10 cellular contexts compared by ENCODE assay signal in genomic region chr15:29674661-29675533, GRCh38.
DNase-seq lines count a peak whose midpoint lies in the region; ATAC-seq, FAIRE-seq and TF ChIP-seq lines count a peak whose summit lies in the region.
"Had no signal": no experiment of that assay in that cellular context is flagged by ENCODE, and none has a peak within 500 bp of the region (broad histone marks: within the 10 kb centered on the region; RNA-seq: fewer than 3 reads in every experiment).

No MANE protein-coding gene starts in this region.

- no peaks in the 10 kb centered on the region for H3K79me2 ChIP-seq in HepG2 (ENCODE audit: insufficient read depth, low read length)

- H3K9me3 Mint-ChIP-seq in activated CD4-positive, alpha-beta T cell treated with anti-CD3 and anti-CD28 coated beads for 36 hours (ENCODE audit: low read depth), result no peaks in the 10 kb centered on the region
- H3K9me3 Mint-ChIP-seq in activated CD4-positive, alpha-beta T cell treated with anti-CD3 and anti-CD28 coated beads, Interleukin-2, amount 10 ng/mL, durations not matched to agents 24 days and 14 days, result no peaks in the 10 kb centered on the region
- H3K9me3 Mint-ChIP-seq in type B pancreatic cell (peaks cover 7% of the 10 kb centered on the region), T-cell (no peaks in the 10 kb centered on the region)
- H3K9me3 Mint-ChIP-seq: CD4-positive, alpha-beta T cell had no signal

- in situ Hi-C loops in HepG2 (cut with HindIII; ENCODE audit: extremely low pct_ligation_motif_present, low pct_unique_long_range_greater_than_20kb), result loop anchor here (5.0 to 25.0 kb wide), 2 partner anchors 247 to 387 kb away; no protein-coding TSS in a partner anchor

- H3K4me1 ChIP-seq in colonic mucosa, result peaks cover 10% of the 10 kb centered on the region
- peaks cover 26% of the 10 kb centered on the region for H3K4me1 ChIP-seq in HepG2 (ENCODE audit: insufficient read depth, low read length)

- POLR2A ChIA-PET in activated CD4-positive, alpha-beta T cell treated with anti-CD3 and anti-CD28 coated beads for 36 hours (lab: Charles Lee), result no interaction called here
- POLR2A ChIA-PET in HepG2 (lab: Yijun Ruan, JAX) (no interaction called here), T-cell (lab: Charles Lee) (no interaction called here)

- DNase-seq in activated CD4-positive, alpha-beta T cell treated with anti-CD3 and anti-CD28 coated beads for 36 hours, result peak; percentile 14
- no peak for DNase-seq in activated CD4-positive, alpha-beta T cell treated with anti-CD3 and anti-CD28 coated beads, Interleukin-2, amount 10 ng/mL, durations not matched to agents 24 days and 14 days
- DNase-seq in colonic mucosa, result peak; percentile 86
- peak; percentile 46 for DNase-seq in HepG2 (ENCODE audit: low spot score)
- DNase-seq in type B pancreatic cell (ENCODE audit: extremely low spot score, unreplicated experiment), result peak; percentile 81
- no peak for DNase-seq in T-cell
- DNase-seq in activated CD4-positive, CD25-positive, alpha-beta regulatory T cell treated with anti-CD3 and anti-CD28 coated beads, Interleukin-2, amount 50 U/mL, for 72 hours, result no peak
- DNase-seq: CD4-positive, alpha-beta T cell had no signal

- intact Hi-C loops in activated CD4-positive, alpha-beta T cell treated with anti-CD3 and anti-CD28 coated beads for 36 hours (cut with DNase I, micrococcal nuclease), result no loop called here
- intact Hi-C loops in activated CD4-positive, alpha-beta T cell treated with anti-CD3 and anti-CD28 coated beads, Interleukin-2, amount 10 ng/mL, durations not matched to agents 24 days and 14 days (cut with micrococcal nuclease), result no loop called here
- intact Hi-C loops in colonic mucosa (cut with DNase I), result no loop called here
- intact Hi-C loops in HepG2 (cut with micrococcal nuclease; ENCODE audit: unreplicated experiment), result no loop called here

- H3K4me3 ChIP-seq in colonic mucosa (peak overlapping the region; percentile 44), HepG2 (replicated peaks in 1 of 3; ENCODE audit: insufficient read depth in 1 of 3, low read depth in 2 of 3, low read length in 3 of 3) (peak overlapping the region; percentile 37 to 74 (median 63); a peak in 4 of 6 replicates)

- WGBS in HepG2 (ENCODE audit: low lambda C conversion rate), result under 1% methylated on average over 18 of the region's 74 CpGs

- no peak for FAIRE-seq in HepG2 (lab: Jason Lieb, UNC)
- FAIRE-seq: endometrium had no signal

- no peak for TF ChIP-seq POLR2A in HepG2 (IDR thresholded peaks at IDR 0.05; ENCODE audit: insufficient read depth in 1 of 2, low read depth in 2 of 2, low read length in 2 of 2)

- no peak for ATAC-seq in activated CD4-positive, alpha-beta T cell treated with anti-CD3 and anti-CD28 coated beads for 36 hours
- ATAC-seq in HepG2 (peak; percentile 87), T-cell (replicated peaks in 1 of 4) (no peak), GM19452 (IDR thresholded peaks at IDR 0.05; ENCODE audit: unreplicated experiment) (no peak)

- H3K27ac Mint-ChIP-seq in activated CD4-positive, alpha-beta T cell treated with anti-CD3 and anti-CD28 coated beads for 36 hours, result no peak overlapping the region
- no peak overlapping the region for H3K27ac Mint-ChIP-seq in activated CD4-positive, alpha-beta T cell treated with anti-CD3 and anti-CD28 coated beads, Interleukin-2, amount 10 ng/mL, durations not matched to agents 24 days and 14 days
- H3K27ac Mint-ChIP-seq in type B pancreatic cell (no peak overlapping the region), T-cell (no peak overlapping the region)
- H3K27ac Mint-ChIP-seq: CD4-positive, alpha-beta T cell had no signal

- TF ChIP-seq CTCF in colonic mucosa (IDR thresholded peaks at IDR 0.05) (no peak), HepG2 (CRISPR knock-in tag; IDR thresholded peaks at IDR 0.05) (no peak), type B pancreatic cell (conservative IDR thresholded peaks at IDR 0.05) (no peak)

- H3K4me1 Mint-ChIP-seq in activated CD4-positive, alpha-beta T cell treated with anti-CD3 and anti-CD28 coated beads for 36 hours, result no peaks in the 10 kb centered on the region
- H3K4me1 Mint-ChIP-seq in activated CD4-positive, alpha-beta T cell treated with anti-CD3 and anti-CD28 coated beads, Interleukin-2, amount 10 ng/mL, durations not matched to agents 24 days and 14 days, result no peaks in the 10 kb centered on the region
- peaks cover 29% of the 10 kb centered on the region for H3K4me1 Mint-ChIP-seq in type B pancreatic cell (ENCODE audit: unreplicated experiment)
- H3K4me1 Mint-ChIP-seq in T-cell, result no peaks in the 10 kb centered on the region

- H3K9me3 ChIP-seq in colonic mucosa, result no peaks in the 10 kb centered on the region
- no peaks in the 10 kb centered on the region for H3K9me3 ChIP-seq in HepG2 (ENCODE audit: low read length)

- H3K9ac ChIP-seq in colonic mucosa (ENCODE audit: low read depth in 2 of 2, low read length in 2 of 2) (peak overlapping the region; percentile 58 to 63), HepG2 (ENCODE audit: insufficient read depth, low read depth, low read length) (peak overlapping the region; percentile 52; the same call in 1 of the 2 replicates)

- CTCF ChIA-PET in activated CD4-positive, alpha-beta T cell treated with anti-CD3 and anti-CD28 coated beads for 36 hours (lab: Charles Lee), result interaction anchor here (0.6 kb wide), 1 partner anchor 182 kb away, joined by 3 read pairs; no protein-coding TSS in a partner anchor
- CTCF ChIA-PET in HepG2 (lab: Yijun Ruan, JAX; ENCODE audit: low intra/inter-chr PET ratio, low total read pairs), result no interaction called here
- CTCF ChIA-PET in T-cell (lab: Charles Lee), result no interaction called here

- BruUV-seq in HepG2 (replicated peaks; lab: Mats Ljungman, UMichigan), result no TSS peak

- H4K20me1 ChIP-seq in HepG2 (ENCODE audit: insufficient read depth, low read length), result no peaks in the 10 kb centered on the region

- no peaks in the 10 kb centered on the region for H3K36me3 Mint-ChIP-seq in activated CD4-positive, alpha-beta T cell treated with anti-CD3 and anti-CD28 coated beads for 36 hours (ENCODE audit: low read depth)
- H3K36me3 Mint-ChIP-seq in activated CD4-positive, alpha-beta T cell treated with anti-CD3 and anti-CD28 coated beads, Interleukin-2, amount 10 ng/mL, durations not matched to agents 24 days and 14 days (ENCODE audit: low read depth), result no peaks in the 10 kb centered on the region
- H3K36me3 Mint-ChIP-seq in type B pancreatic cell (no peaks in the 10 kb centered on the region), T-cell (no peaks in the 10 kb centered on the region)

- H3K36me3 ChIP-seq in colonic mucosa (no peaks in the 10 kb centered on the region), HepG2 (replicated peaks in 1 of 2; ENCODE audit: control insufficient read depth in 1 of 2, insufficient read depth in 2 of 2, low read length in 2 of 2) (no peaks in the 10 kb centered on the region)

- no peak for TF ChIP-seq EP300 in HepG2 (IDR thresholded peaks at IDR 0.05; ENCODE audit: low read depth in 2 of 2, low read length in 2 of 2)
- TF ChIP-seq EP300 in HepG2 (CRISPR knock-in tag; IDR thresholded peaks at IDR 0.05; ENCODE audit: borderline replicate concordance), result no peak

- no peak overlapping the region for H3K4me3 Mint-ChIP-seq in activated CD4-positive, alpha-beta T cell treated with anti-CD3 and anti-CD28 coated beads for 36 hours
- no peak overlapping the region for H3K4me3 Mint-ChIP-seq in activated CD4-positive, alpha-beta T cell treated with anti-CD3 and anti-CD28 coated beads, Interleukin-2, amount 10 ng/mL, durations not matched to agents 24 days and 14 days
- H3K4me3 Mint-ChIP-seq in type B pancreatic cell (peak overlapping the region; percentile 81), T-cell (no peak overlapping the region)
- H3K4me3 Mint-ChIP-seq: CD4-positive, alpha-beta T cell had no signal

- H3K27me3 Mint-ChIP-seq in activated CD4-positive, alpha-beta T cell treated with anti-CD3 and anti-CD28 coated beads for 36 hours, result peaks cover 37% of the 10 kb centered on the region
- peaks cover 25% of the 10 kb centered on the region for H3K27me3 Mint-ChIP-seq in activated CD4-positive, alpha-beta T cell treated with anti-CD3 and anti-CD28 coated beads, Interleukin-2, amount 10 ng/mL, durations not matched to agents 24 days and 14 days
- peaks cover 25% of the 10 kb centered on the region for H3K27me3 Mint-ChIP-seq in type B pancreatic cell
- peaks cover 35 to 40% of the 10 kb centered on the region in 2 donors for H3K27me3 Mint-ChIP-seq in T-cell

- no peak for TF ChIP-seq RAD21 in HepG2 (CRISPR knock-in tag; IDR thresholded peaks at IDR 0.05)

- peak overlapping the region; percentile 83 for H3K4me2 ChIP-seq in HepG2 (ENCODE audit: low read depth, low read length)

- no peak overlapping the region for H2AFZ ChIP-seq in HepG2 (ENCODE audit: low read length)

- H3K27ac ChIP-seq in colonic mucosa, result no peak overlapping the region
- no peak overlapping the region for H3K27ac ChIP-seq in HepG2 (ENCODE audit: extremely low read length, insufficient read depth, low read length)

- no peaks in the 10 kb centered on the region for H3K27me3 ChIP-seq in colonic mucosa
- H3K27me3 ChIP-seq in HepG2 (ENCODE audit: control insufficient read depth in 1 of 2, insufficient read depth in 2 of 2, low read length in 2 of 2), result peaks cover 0 to 3% of the 10 kb centered on the region in 2 experiments; a peak in 2 of 5 replicates

TF ChIP-seq in HepG2, 621 proteins besides CTCF, POLR2A, EP300 and RAD21 (continues in another document):
- TF ChIP-seq ZBTB10 (CRISPR knock-in tag; IDR thresholded peaks at IDR 0.05; ENCODE audit: borderline replicate concordance), result no peak
- TF ChIP-seq ZNF329 (CRISPR knock-in tag; IDR thresholded peaks at IDR 0.05; ENCODE audit: low read depth), result no peak

Comparison
In these comparisons a context has a peak if more than half of its experiments do, and no peak if none do; other contexts are left out.
1. DNase-seq: peak in activated CD4-positive, alpha-beta T cell treated with anti-CD3 and anti-CD28 coated beads for 36 hours (single experiment), colonic mucosa (single experiment), HepG2 (single experiment) and type B pancreatic cell (single experiment); none in activated CD4-positive, alpha-beta T cell treated with anti-CD3 and anti-CD28 coated beads, Interleukin-2, amount 10 ng/mL, durations not matched to agents 24 days and 14 days (single experiment), T-cell (0 of 34) and activated CD4-positive, CD25-positive, alpha-beta regulatory T cell treated with anti-CD3 and anti-CD28 coated beads, Interleukin-2, amount 50 U/mL, for 72 hours (single experiment).